Comparison of ENCODE assay signal across 23 cellular contexts in genomic region chr11:119410501-119410900, GRCh38. TPM values are rescaled to one million over a fixed set of nuclear protein-coding genes. Genes with fewer than 3 reads are reported as not detected.
"Had no signal": no experiment of that assay in that cellular context is flagged by ENCODE, and none has a peak within 500 bp of the region (broad histone marks: within the 10 kb centered on the region; RNA-seq: fewer than 3 reads in every experiment).

No MANE protein-coding gene starts in this region.

- ATAC-seq: effector memory CD8-positive, alpha-beta T cell; gastrocnemius medialis; heart right ventricle; left cardiac atrium; left lung; left ventricle myocardium superior; lower lobe of right lung; mucosa of descending colon; naive thymus-derived CD8-positive, alpha-beta T cell had no signal

- H3K4me1 ChIP-seq: colonic mucosa, esophagus muscularis mucosa, gastrocnemius medialis, heart right ventricle, left lung, lower lobe of right lung had no signal

- H3K9me3 ChIP-seq: colonic mucosa, esophagus muscularis mucosa, gastrocnemius medialis, heart right ventricle, left lung, lower lobe of right lung, mucosa of descending colon had no signal

- H3K4me3 ChIP-seq: colonic mucosa, esophagus muscularis mucosa, gastrocnemius medialis, heart right ventricle, left lung, lower lobe of right lung, mucosa of descending colon had no signal

- DNase-seq: colonic mucosa; cortex of kidney; effector CD8-positive, alpha-beta T cell; effector memory CD8-positive, alpha-beta T cell; endodermal cell; foreskin melanocyte; gastrocnemius medialis; glutamatergic neuron; head of caudate nucleus; heart right ventricle; hippocampal formation; immature natural killer cell; islet precursor cell; left cardiac atrium; left lung; left ventricle myocardium superior; lower lobe of right lung; mesenchymal stem cell; mucosa of descending colon; naive B cell; naive thymus-derived CD8-positive, alpha-beta T cell had no signal

- FAIRE-seq: endometrium had no signal

- H3K36me3 ChIP-seq: colonic mucosa, gastrocnemius medialis, heart right ventricle, left lung, lower lobe of right lung had no signal

- H3K27ac ChIP-seq: colonic mucosa, esophagus muscularis mucosa, gastrocnemius medialis, heart right ventricle, left lung, lower lobe of right lung had no signal

- H3K27me3 ChIP-seq: colonic mucosa, esophagus muscularis mucosa, gastrocnemius medialis, heart right ventricle, left lung had no signal

RNA-seq across cellular contexts. Expression of gene THY1, which starts 12.5 kb away (rescaled TPM):
- total RNA-seq: naive thymus-derived CD8-positive, alpha-beta T cell had no signal
- polyA plus RNA-seq: immature natural killer cell; naive thymus-derived CD8-positive, alpha-beta T cell had no signal

RNA-seq across cellular contexts. Expression of gene USP2, which starts 29.0 kb away (rescaled TPM):
- polyA plus RNA-seq: immature natural killer cell had no signal
